12 cellular contexts compared by ENCODE assay signal in genomic region chr6:134347916-134348805, GRCh38. TPM values are rescaled to one million over a fixed set of nuclear protein-coding genes. Genes with fewer than 3 reads are reported as not detected.
A peak's percentile ranks its signal among the peaks of the same experiment; 100 is the strongest.
DNase-seq lines count a peak whose midpoint lies in the region; ATAC-seq lines count a peak whose summit lies in the region.
"Had no signal": no experiment of that assay in that cellular context is flagged by ENCODE, and none has a peak within 500 bp of the region (broad histone marks: within the 10 kb centered on the region; RNA-seq: fewer than 3 reads in every experiment).

No MANE protein-coding gene starts in this region.

- no peaks in the 10 kb centered on the region for H3K9me3 Mint-ChIP-seq in activated T-helper 2 cell treated with anti-CD3 and anti-CD28 coated beads, Interferon-gamma antibody, Interleukin-2, Interleukin-4, amounts not matched to agents 10 μg/mL and 5 μg/mL and 100 μg/mL, durations not matched to agents 14 hours and 24 hours and 36 hours
- H3K9me3 Mint-ChIP-seq: type B pancreatic cell had no signal

- H3K27me3 Mint-ChIP-seq in activated T-helper 2 cell treated with anti-CD3 and anti-CD28 coated beads, Interferon-gamma antibody, Interleukin-2, Interleukin-4, amounts not matched to agents 10 μg/mL and 5 μg/mL and 100 μg/mL, durations not matched to agents 14 hours and 24 hours and 36 hours (ENCODE audit: low read depth): no peaks in the 10 kb centered on the region
- H3K27me3 Mint-ChIP-seq: type B pancreatic cell had no signal

- no peak overlapping the region for H3K4me3 Mint-ChIP-seq in activated T-helper 2 cell treated with anti-CD3 and anti-CD28 coated beads, Interferon-gamma antibody, Interleukin-2, Interleukin-4, amounts not matched to agents 10 μg/mL and 5 μg/mL and 100 μg/mL, durations not matched to agents 14 hours and 24 hours and 36 hours (ENCODE audit: low read depth)
- H3K4me3 Mint-ChIP-seq: type B pancreatic cell had no signal

- no peak overlapping the region for H3K27ac Mint-ChIP-seq in activated T-helper 2 cell treated with anti-CD3 and anti-CD28 coated beads, Interferon-gamma antibody, Interleukin-2, Interleukin-4, amounts not matched to agents 10 μg/mL and 5 μg/mL and 100 μg/mL, durations not matched to agents 14 hours and 24 hours and 36 hours
- H3K27ac Mint-ChIP-seq: type B pancreatic cell had no signal

- H3K36me3 Mint-ChIP-seq in activated T-helper 2 cell treated with anti-CD3 and anti-CD28 coated beads, Interferon-gamma antibody, Interleukin-2, Interleukin-4, amounts not matched to agents 10 μg/mL and 5 μg/mL and 100 μg/mL, durations not matched to agents 14 hours and 24 hours and 36 hours (ENCODE audit: low read depth): no peaks in the 10 kb centered on the region
- H3K36me3 Mint-ChIP-seq: type B pancreatic cell had no signal

- intact Hi-C loops in activated T-helper 2 cell treated with anti-CD3 and anti-CD28 coated beads, Interferon-gamma antibody, Interleukin-2, Interleukin-4, amounts not matched to agents 10 μg/mL and 5 μg/mL and 100 μg/mL, durations not matched to agents 14 hours and 24 hours and 36 hours (cut with micrococcal nuclease): no loop called here

- DNase-seq in A172 (ENCODE audit: low spot score) (peak; percentile 90), LHCN-M2 (ENCODE audit: low read depth) (peak; percentile 97), cerebellum (ENCODE audit: low spot score) (peak; percentile 58), kidney tubule cell (ENCODE audit: low spot score) (peak; percentile 47), UCSD-AML1 (lab: John Stamatoyannopoulos, UW; ENCODE audit: unreplicated experiment) (no peak)
- no peak for DNase-seq in activated T-helper 2 cell treated with anti-CD3 and anti-CD28 coated beads, Interferon-gamma antibody, Interleukin-2, Interleukin-4, amounts not matched to agents 10 μg/mL and 5 μg/mL and 100 μg/mL, durations not matched to agents 14 hours and 24 hours and 36 hours (ENCODE audit: low spot score)
- DNase-seq: activated naive CD4-positive, alpha-beta T cell treated with anti-CD3 and anti-CD28 coated beads, Interleukin-2, amount 50 U/mL, for 16 hours; NCI-H748 treated with DMSO at 0.1 percent for 48 hours had no signal

- peaks cover 18% of the 10 kb centered on the region for H3K4me1 Mint-ChIP-seq in activated T-helper 2 cell treated with anti-CD3 and anti-CD28 coated beads, Interferon-gamma antibody, Interleukin-2, Interleukin-4, amounts not matched to agents 10 μg/mL and 5 μg/mL and 100 μg/mL, durations not matched to agents 14 hours and 24 hours and 36 hours (ENCODE audit: low read depth)

- ATAC-seq in HG02970 (IDR thresholded peaks at IDR 0.05; ENCODE audit: low FRiP score, unreplicated experiment) (no peak), GM18519 (IDR thresholded peaks at IDR 0.05; ENCODE audit: low FRiP score, unreplicated experiment) (no peak)
- ATAC-seq: GM12878 had no signal

RNA-seq across cellular contexts. Expression of gene SGK1, which starts 30.2 kb away (rescaled TPM):
- total RNA-seq in A172 (2014; rRNA removed; shearing (Covaris generic)): 161 and 209 TPM in 2 replicates
- total RNA-seq in LHCN-M2 (2014; rRNA removed): 11.5 and 14.9 TPM in 2 replicates
- polyA plus RNA-seq in LHCN-M2 (2012): 25.2 TPM
- total RNA-seq in cerebellum: 55.3 TPM
- 74.0 and 75.7 TPM in 2 replicates for total RNA-seq in activated T-helper 2 cell treated with anti-CD3 and anti-CD28 coated beads, Interferon-gamma antibody, Interleukin-2, Interleukin-4, amounts not matched to agents 10 μg/mL and 5 μg/mL and 100 μg/mL, durations not matched to agents 14 hours and 24 hours and 36 hours

Comparison
In these comparisons a context has a peak if more than half of its experiments do, and no peak if none do; other contexts are left out.
1. DNase-seq: peak in A172 (single experiment), LHCN-M2 (single experiment), cerebellum (single experiment) and kidney tubule cell (single experiment); none in activated T-helper 2 cell treated with anti-CD3 and anti-CD28 coated beads, Interferon-gamma antibody, Interleukin-2, Interleukin-4, amounts not matched to agents 10 μg/mL and 5 μg/mL and 100 μg/mL, durations not matched to agents 14 hours and 24 hours and 36 hours (single experiment) and UCSD-AML1 (single experiment).